1 cellular context compared by ENCODE assay signal in the genomic region with DNA sequence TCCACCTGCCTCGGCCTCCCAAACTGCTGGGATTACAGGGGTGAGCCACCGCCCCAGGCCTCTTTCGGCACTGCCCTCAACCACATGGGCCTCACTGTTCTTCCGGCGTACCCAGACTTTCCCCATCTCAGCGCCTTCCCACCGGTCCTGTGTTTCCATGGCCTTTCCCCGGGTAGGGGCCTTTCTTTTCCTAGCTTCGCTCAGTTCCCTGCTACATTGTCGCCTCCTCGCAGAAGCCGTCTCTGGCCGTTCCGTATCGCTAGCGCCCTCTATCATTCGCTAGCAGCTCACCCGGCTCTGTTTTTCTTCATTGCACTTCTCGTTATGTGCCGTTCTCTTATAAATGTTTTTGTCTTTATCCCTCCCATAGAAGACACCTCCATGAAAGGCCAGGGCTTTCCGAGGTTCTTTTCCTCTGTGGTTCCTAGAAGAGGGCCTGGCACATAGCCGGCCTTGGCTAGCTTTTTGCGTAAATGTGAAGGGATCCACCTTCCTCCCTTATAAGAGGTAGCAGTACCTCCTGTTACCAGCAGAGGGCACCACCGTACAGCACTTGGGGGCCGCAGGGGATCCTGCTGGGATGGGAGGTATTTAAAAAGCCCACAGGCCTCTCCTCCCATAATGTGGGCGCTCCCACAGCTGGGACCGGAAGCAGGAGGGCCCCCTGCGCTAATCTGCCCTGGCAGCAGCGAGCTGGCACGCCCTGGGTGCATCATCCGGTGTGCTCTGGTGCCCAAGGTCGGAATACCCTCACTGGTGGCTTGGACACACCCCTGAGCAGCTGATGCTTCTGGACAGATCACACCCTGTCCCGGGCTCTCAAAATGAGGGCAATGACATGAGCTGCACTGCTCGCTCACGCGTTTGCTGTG.
TF ChIP-seq lines count a peak whose summit lies in the region.

No MANE protein-coding gene starts in this region.

TF ChIP-seq in HepG2, 621 proteins besides CTCF, POLR2A, EP300 and RAD21 (continued from another document and continues in another):
- TF ChIP-seq, protein P1, sequence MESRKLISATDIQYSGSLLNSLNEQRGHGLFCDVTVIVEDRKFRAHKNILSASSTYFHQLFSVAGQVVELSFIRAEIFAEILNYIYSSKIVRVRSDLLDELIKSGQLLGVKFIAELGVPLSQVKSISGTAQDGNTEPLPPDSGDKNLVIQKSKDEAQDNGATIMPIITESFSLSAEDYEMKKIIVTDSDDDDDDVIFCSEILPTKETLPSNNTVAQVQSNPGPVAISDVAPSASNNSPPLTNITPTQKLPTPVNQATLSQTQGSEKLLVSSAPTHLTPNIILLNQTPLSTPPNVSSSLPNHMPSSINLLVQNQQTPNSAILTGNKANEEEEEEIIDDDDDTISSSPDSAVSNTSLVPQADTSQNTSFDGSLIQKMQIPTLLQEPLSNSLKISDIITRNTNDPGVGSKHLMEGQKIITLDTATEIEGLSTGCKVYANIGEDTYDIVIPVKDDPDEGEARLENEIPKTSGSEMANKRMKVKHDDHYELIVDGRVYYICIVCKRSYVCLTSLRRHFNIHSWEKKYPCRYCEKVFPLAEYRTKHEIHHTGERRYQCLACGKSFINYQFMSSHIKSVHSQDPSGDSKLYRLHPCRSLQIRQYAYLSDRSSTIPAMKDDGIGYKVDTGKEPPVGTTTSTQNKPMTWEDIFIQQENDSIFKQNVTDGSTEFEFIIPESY (CRISPR knock-in tag; IDR thresholded peaks at IDR 0.05), result peak; percentile 49; the same call in 1 of the 2 replicates
- no peak for TF ChIP-seq BCL3 (CRISPR knock-in tag; IDR thresholded peaks at IDR 0.05)
- TF ChIP-seq AHR (CRISPR knock-in tag; IDR thresholded peaks at IDR 0.05), result 0 out of 2 replicates have a peak, but pooled peaks have one; percentile 13
- peak; percentile 65; the same call in 1 of the 2 replicates for TF ChIP-seq ZFX (CRISPR knock-in tag; IDR thresholded peaks at IDR 0.05; ENCODE audit: low read depth)
- TF ChIP-seq ZNF597 (CRISPR knock-in tag; IDR thresholded peaks at IDR 0.05), result no peak
- TF ChIP-seq HNRNPUL1 (IDR thresholded peaks at IDR 0.05; ENCODE audit: low read depth, low read length), result no peak
- TF ChIP-seq ZNF235 (CRISPR knock-in tag; IDR thresholded peaks at IDR 0.05; ENCODE audit: borderline replicate concordance), result no peak
- TF ChIP-seq ZNF331 (CRISPR knock-in tag; IDR thresholded peaks at IDR 0.05), result no peak
- no peak for TF ChIP-seq ZBTB42 (CRISPR knock-in tag; IDR thresholded peaks at IDR 0.05)
- no peak for TF ChIP-seq CREB1 (IDR thresholded peaks at IDR 0.05)
- no peak for TF ChIP-seq CREB1 (CRISPR knock-in tag; IDR thresholded peaks at IDR 0.05)
- peak; percentile 87 for TF ChIP-seq ZNF12 (CRISPR knock-in tag; IDR thresholded peaks at IDR 0.05)
- no peak for TF ChIP-seq GATA4 (IDR thresholded peaks at IDR 0.05; ENCODE audit: borderline replicate concordance, low read depth)
- peak; percentile 60; the same call in 1 of the 2 replicates for TF ChIP-seq KAT8 (CRISPR knock-in tag; IDR thresholded peaks at IDR 0.05)
- TF ChIP-seq NR2F6 (IDR thresholded peaks at IDR 0.05), result no peak
- no peak for TF ChIP-seq NR2F6 (CRISPR knock-in tag; IDR thresholded peaks at IDR 0.05)
- no peak for TF ChIP-seq NFKBIZ (CRISPR knock-in tag; IDR thresholded peaks at IDR 0.05)
- TF ChIP-seq, protein P2, sequence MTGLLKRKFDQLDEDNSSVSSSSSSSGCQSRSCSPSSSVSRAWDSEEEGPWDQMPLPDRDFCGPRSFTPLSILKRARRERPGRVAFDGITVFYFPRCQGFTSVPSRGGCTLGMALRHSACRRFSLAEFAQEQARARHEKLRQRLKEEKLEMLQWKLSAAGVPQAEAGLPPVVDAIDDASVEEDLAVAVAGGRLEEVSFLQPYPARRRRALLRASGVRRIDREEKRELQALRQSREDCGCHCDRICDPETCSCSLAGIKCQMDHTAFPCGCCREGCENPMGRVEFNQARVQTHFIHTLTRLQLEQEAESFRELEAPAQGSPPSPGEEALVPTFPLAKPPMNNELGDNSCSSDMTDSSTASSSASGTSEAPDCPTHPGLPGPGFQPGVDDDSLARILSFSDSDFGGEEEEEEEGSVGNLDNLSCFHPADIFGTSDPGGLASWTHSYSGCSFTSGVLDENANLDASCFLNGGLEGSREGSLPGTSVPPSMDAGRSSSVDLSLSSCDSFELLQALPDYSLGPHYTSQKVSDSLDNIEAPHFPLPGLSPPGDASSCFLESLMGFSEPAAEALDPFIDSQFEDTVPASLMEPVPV (CRISPR knock-in tag; IDR thresholded peaks at IDR 0.05), result no peak; the same call in 1 of the 2 replicates
- TF ChIP-seq RBAK (CRISPR knock-in tag; IDR thresholded peaks at IDR 0.05), result no peak
- peak; percentile 58 for TF ChIP-seq ZNF501 (CRISPR knock-in tag; IDR thresholded peaks at IDR 0.05)
- TF ChIP-seq, protein P3, sequence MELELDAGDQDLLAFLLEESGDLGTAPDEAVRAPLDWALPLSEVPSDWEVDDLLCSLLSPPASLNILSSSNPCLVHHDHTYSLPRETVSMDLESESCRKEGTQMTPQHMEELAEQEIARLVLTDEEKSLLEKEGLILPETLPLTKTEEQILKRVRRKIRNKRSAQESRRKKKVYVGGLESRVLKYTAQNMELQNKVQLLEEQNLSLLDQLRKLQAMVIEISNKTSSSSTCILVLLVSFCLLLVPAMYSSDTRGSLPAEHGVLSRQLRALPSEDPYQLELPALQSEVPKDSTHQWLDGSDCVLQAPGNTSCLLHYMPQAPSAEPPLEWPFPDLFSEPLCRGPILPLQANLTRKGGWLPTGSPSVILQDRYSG (CRISPR knock-in tag; IDR thresholded peaks at IDR 0.05), result no peak
- TF ChIP-seq ZNF275 (CRISPR knock-in tag; IDR thresholded peaks at IDR 0.05; ENCODE audit: borderline replicate concordance), result no peak
- TF ChIP-seq ATF5 (CRISPR knock-in tag; IDR thresholded peaks at IDR 0.05; ENCODE audit: low read depth), result no peak
- no peak for TF ChIP-seq PTBP1 (IDR thresholded peaks at IDR 0.05; ENCODE audit: low read depth, low read length, poor library complexity, severe bottlenecking)
- TF ChIP-seq ZNF460 (CRISPR knock-in tag; IDR thresholded peaks at IDR 0.05; ENCODE audit: borderline replicate concordance), result peak; percentile 74
- no peak for TF ChIP-seq ZNF549 (CRISPR knock-in tag; IDR thresholded peaks at IDR 0.05)
- TF ChIP-seq KDM3A (CRISPR knock-in tag; IDR thresholded peaks at IDR 0.05; ENCODE audit: low read depth), result no peak
- TF ChIP-seq ZNF768 (CRISPR knock-in tag; IDR thresholded peaks at IDR 0.05), result no peak
- TF ChIP-seq THRA (CRISPR knock-in tag; IDR thresholded peaks at IDR 0.05; ENCODE audit: borderline replicate concordance), result peak; percentile 22; the same call in 1 of the 2 replicates
- TF ChIP-seq, protein P4, sequence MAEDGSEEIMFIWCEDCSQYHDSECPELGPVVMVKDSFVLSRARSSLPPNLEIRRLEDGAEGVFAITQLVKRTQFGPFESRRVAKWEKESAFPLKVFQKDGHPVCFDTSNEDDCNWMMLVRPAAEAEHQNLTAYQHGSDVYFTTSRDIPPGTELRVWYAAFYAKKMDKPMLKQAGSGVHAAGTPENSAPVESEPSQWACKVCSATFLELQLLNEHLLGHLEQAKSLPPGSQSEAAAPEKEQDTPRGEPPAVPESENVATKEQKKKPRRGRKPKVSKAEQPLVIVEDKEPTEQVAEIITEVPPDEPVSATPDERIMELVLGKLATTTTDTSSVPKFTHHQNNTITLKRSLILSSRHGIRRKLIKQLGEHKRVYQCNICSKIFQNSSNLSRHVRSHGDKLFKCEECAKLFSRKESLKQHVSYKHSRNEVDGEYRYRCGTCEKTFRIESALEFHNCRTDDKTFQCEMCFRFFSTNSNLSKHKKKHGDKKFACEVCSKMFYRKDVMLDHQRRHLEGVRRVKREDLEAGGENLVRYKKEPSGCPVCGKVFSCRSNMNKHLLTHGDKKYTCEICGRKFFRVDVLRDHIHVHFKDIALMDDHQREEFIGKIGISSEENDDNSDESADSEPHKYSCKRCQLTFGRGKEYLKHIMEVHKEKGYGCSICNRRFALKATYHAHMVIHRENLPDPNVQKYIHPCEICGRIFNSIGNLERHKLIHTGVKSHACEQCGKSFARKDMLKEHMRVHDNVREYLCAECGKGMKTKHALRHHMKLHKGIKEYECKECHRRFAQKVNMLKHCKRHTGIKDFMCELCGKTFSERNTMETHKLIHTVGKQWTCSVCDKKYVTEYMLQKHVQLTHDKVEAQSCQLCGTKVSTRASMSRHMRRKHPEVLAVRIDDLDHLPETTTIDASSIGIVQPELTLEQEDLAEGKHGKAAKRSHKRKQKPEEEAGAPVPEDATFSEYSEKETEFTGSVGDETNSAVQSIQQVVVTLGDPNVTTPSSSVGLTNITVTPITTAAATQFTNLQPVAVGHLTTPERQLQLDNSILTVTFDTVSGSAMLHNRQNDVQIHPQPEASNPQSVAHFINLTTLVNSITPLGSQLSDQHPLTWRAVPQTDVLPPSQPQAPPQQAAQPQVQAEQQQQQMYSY (CRISPR knock-in tag; IDR thresholded peaks at IDR 0.05), result no peak
- TF ChIP-seq, protein P5, sequence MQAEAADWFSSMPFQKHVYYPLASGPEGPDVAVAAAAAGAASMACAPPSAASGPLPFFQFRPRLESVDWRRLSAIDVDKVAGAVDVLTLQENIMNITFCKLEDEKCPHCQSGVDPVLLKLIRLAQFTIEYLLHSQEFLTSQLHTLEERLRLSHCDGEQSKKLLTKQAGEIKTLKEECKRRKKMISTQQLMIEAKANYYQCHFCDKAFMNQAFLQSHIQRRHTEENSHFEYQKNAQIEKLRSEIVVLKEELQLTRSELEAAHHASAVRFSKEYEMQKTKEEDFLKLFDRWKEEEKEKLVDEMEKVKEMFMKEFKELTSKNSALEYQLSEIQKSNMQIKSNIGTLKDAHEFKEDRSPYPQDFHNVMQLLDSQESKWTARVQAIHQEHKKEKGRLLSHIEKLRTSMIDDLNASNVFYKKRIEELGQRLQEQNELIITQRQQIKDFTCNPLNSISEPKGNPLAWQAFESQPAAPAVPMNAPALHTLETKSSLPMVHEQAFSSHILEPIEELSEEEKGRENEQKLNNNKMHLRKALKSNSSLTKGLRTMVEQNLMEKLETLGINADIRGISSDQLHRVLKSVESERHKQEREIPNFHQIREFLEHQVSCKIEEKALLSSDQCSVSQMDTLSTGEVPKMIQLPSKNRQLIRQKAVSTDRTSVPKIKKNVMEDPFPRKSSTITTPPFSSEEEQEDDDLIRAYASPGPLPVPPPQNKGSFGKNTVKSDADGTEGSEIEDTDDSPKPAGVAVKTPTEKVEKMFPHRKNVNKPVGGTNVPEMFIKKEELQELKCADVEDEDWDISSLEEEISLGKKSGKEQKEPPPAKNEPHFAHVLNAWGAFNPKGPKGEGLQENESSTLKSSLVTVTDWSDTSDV (CRISPR knock-in tag; IDR thresholded peaks at IDR 0.05), result no peak
- no peak for TF ChIP-seq ZNF790 (CRISPR knock-in tag; IDR thresholded peaks at IDR 0.05; ENCODE audit: borderline replicate concordance)
- no peak for TF ChIP-seq SOX13 (IDR thresholded peaks at IDR 0.05)
- TF ChIP-seq SOX13 (CRISPR knock-in tag; conservative IDR thresholded peaks at IDR 0.05 in 1 of 2, IDR thresholded peaks at IDR 0.05 in 1 of 2), result no peak
- TF ChIP-seq ZNF263 (CRISPR knock-in tag; IDR thresholded peaks at IDR 0.05), result peak; percentile 46; the same call in 1 of the 2 replicates
- no peak for TF ChIP-seq CBX5 (CRISPR knock-in tag; IDR thresholded peaks at IDR 0.05; ENCODE audit: borderline replicate concordance)
- peak; percentile 62 for TF ChIP-seq ZFY (CRISPR knock-in tag; IDR thresholded peaks at IDR 0.05)
- TF ChIP-seq ADNP (CRISPR knock-in tag; IDR thresholded peaks at IDR 0.05), result 0 out of 2 replicates have a peak, but pooled peaks have one; percentile 24
- TF ChIP-seq THAP11 (CRISPR knock-in tag; IDR thresholded peaks at IDR 0.05), result peak; percentile 44
